In the genomic region with DNA sequence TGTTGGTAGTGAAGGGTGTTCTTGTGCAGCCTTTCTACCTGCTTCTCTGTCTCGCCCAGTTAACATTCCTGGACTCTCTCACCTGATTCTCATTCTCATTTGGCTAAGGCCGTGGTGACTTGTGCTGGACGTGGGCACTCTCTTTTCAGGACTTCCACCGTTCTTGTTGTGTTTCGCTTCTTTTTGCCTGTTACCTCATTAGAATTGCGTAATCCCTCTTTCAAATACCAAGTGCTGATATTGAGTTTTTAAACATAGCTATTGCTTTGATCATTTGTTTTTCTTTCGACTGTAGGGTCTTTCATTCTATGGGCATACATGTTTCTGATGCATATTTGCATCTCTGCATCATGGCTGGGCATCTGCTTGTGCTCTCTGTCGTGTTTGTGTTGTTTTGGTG, we compare ENCODE assay signal across 3 cellular contexts.
TF ChIP-seq lines count a peak whose summit lies in the region.

No MANE protein-coding gene starts in this region.

TF ChIP-seq in A549, 52 proteins besides CTCF, POLR2A, EP300 and RAD21:
- TF ChIP-seq CBX8 (IDR thresholded peaks at IDR 0.05) (no peak), HEYL (CRISPR knock-in tag; IDR thresholded peaks at IDR 0.05) (no peak), CEBPB (IDR thresholded peaks at IDR 0.05) (peak; percentile 64 to 81)
- TF ChIP-seq, protein P1, sequence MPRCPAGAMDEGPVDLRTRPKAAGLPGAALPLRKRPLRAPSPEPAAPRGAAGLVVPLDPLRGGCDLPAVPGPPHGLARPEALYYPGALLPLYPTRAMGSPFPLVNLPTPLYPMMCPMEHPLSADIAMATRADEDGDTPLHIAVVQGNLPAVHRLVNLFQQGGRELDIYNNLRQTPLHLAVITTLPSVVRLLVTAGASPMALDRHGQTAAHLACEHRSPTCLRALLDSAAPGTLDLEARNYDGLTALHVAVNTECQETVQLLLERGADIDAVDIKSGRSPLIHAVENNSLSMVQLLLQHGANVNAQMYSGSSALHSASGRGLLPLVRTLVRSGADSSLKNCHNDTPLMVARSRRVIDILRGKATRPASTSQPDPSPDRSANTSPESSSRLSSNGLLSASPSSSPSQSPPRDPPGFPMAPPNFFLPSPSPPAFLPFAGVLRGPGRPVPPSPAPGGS (IDR thresholded peaks at IDR 0.05): no peak
- TF ChIP-seq, protein P2, sequence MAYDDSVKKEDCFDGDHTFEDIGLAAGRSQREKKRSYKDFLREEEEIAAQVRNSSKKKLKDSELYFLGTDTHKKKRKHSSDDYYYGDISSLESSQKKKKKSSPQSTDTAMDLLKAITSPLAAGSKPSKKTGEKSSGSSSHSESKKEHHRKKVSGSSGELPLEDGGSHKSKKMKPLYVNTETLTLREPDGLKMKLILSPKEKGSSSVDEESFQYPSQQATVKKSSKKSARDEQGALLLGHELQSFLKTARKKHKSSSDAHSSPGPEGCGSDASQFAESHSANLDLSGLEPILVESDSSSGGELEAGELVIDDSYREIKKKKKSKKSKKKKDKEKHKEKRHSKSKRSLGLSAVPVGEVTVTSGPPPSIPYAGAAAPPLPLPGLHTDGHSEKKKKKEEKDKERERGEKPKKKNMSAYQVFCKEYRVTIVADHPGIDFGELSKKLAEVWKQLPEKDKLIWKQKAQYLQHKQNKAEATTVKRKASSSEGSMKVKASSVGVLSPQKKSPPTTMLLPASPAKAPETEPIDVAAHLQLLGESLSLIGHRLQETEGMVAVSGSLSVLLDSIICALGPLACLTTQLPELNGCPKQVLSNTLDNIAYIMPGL (CRISPR knock-in tag; IDR thresholded peaks at IDR 0.05; ENCODE audit: borderline replicate concordance): no peak

TF ChIP-seq in IMR-90, 13 proteins besides CTCF, POLR2A, EP300 and RAD21:
- TF ChIP-seq CEBPB (IDR thresholded peaks at IDR 0.05; ENCODE audit: low read depth, low read length): peak; percentile 97
- no peak for TF ChIP-seq NFE2L2 (IDR thresholded peaks at IDR 0.05; ENCODE audit: low read depth, low read length)
- no peak for TF ChIP-seq SMC3 (IDR thresholded peaks at IDR 0.05; ENCODE audit: low read depth, low read length)
- TF ChIP-seq CHD1 (IDR thresholded peaks at IDR 0.05; ENCODE audit: low read depth, low read length): no peak

TF ChIP-seq in HepG2, 621 proteins besides CTCF, POLR2A, EP300 and RAD21:
- TF ChIP-seq, protein P3, sequence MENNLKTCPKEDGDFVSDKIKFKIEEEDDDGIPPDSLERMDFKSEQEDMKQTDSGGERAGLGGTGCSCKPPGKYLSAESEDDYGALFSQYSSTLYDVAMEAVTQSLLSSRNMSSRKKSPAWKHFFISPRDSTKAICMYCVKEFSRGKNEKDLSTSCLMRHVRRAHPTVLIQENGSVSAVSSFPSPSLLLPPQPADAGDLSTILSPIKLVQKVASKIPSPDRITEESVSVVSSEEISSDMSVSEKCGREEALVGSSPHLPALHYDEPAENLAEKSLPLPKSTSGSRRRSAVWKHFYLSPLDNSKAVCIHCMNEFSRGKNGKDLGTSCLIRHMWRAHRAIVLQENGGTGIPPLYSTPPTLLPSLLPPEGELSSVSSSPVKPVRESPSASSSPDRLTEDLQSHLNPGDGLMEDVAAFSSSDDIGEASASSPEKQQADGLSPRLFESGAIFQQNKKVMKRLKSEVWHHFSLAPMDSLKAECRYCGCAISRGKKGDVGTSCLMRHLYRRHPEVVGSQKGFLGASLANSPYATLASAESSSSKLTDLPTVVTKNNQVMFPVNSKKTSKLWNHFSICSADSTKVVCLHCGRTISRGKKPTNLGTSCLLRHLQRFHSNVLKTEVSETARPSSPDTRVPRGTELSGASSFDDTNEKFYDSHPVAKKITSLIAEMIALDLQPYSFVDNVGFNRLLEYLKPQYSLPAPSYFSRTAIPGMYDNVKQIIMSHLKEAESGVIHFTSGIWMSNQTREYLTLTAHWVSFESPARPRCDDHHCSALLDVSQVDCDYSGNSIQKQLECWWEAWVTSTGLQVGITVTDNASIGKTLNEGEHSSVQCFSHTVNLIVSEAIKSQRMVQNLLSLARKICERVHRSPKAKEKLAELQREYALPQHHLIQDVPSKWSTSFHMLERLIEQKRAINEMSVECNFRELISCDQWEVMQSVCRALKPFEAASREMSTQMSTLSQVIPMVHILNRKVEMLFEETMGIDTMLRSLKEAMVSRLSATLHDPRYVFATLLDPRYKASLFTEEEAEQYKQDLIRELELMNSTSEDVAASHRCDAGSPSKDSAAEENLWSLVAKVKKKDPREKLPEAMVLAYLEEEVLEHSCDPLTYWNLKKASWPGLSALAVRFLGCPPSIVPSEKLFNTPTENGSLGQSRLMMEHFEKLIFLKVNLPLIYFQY (CRISPR knock-in tag; IDR thresholded peaks at IDR 0.05; ENCODE audit: borderline replicate concordance): no peak
- TF ChIP-seq, protein P4, sequence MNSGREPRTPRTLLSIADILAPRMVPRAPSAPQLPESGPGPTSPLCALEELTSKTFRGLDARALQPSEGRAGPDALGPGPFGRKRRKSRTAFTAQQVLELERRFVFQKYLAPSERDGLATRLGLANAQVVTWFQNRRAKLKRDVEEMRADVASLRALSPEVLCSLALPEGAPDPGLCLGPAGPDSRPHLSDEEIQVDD (CRISPR knock-in tag; IDR thresholded peaks at IDR 0.05; ENCODE audit: borderline replicate concordance): no peak
- TF ChIP-seq SP140L (CRISPR knock-in tag; IDR thresholded peaks at IDR 0.05; ENCODE audit: borderline replicate concordance) (no peak), DPF2 (CRISPR knock-in tag; IDR thresholded peaks at IDR 0.05; ENCODE audit: borderline replicate concordance, low read depth) (no peak), ZFP36 (IDR thresholded peaks at IDR 0.05; ENCODE audit: borderline replicate concordance, low read depth, low read length, partially characterized antibody) (no peak), NCOR1 (IDR thresholded peaks at IDR 0.05; ENCODE audit: borderline replicate concordance, low read length) (no peak), CEBPG (CRISPR knock-in tag; IDR thresholded peaks at IDR 0.05) (peak; percentile 60), FOXJ3 (CRISPR knock-in tag; IDR thresholded peaks at IDR 0.05; ENCODE audit: borderline replicate concordance) (no peak), CEBPB (IDR thresholded peaks at IDR 0.05; ENCODE audit: borderline replicate concordance, low read depth, low read length) (peak; percentile 84), ZNF788 (CRISPR knock-in tag; IDR thresholded peaks at IDR 0.05; ENCODE audit: borderline replicate concordance) (no peak), MAFK (conservative IDR thresholded peaks at IDR 0.05 in 1 of 2, IDR thresholded peaks at IDR 0.05 in 1 of 2; ENCODE audit: low read length in 2 of 2) (no peak), CAMTA2 (CRISPR knock-in tag; IDR thresholded peaks at IDR 0.05; ENCODE audit: borderline replicate concordance) (no peak), RELA (CRISPR knock-in tag; IDR thresholded peaks at IDR 0.05) (no peak), ZNF674 (CRISPR knock-in tag; IDR thresholded peaks at IDR 0.05; ENCODE audit: low read depth) (no peak)
- TF ChIP-seq, protein P5, sequence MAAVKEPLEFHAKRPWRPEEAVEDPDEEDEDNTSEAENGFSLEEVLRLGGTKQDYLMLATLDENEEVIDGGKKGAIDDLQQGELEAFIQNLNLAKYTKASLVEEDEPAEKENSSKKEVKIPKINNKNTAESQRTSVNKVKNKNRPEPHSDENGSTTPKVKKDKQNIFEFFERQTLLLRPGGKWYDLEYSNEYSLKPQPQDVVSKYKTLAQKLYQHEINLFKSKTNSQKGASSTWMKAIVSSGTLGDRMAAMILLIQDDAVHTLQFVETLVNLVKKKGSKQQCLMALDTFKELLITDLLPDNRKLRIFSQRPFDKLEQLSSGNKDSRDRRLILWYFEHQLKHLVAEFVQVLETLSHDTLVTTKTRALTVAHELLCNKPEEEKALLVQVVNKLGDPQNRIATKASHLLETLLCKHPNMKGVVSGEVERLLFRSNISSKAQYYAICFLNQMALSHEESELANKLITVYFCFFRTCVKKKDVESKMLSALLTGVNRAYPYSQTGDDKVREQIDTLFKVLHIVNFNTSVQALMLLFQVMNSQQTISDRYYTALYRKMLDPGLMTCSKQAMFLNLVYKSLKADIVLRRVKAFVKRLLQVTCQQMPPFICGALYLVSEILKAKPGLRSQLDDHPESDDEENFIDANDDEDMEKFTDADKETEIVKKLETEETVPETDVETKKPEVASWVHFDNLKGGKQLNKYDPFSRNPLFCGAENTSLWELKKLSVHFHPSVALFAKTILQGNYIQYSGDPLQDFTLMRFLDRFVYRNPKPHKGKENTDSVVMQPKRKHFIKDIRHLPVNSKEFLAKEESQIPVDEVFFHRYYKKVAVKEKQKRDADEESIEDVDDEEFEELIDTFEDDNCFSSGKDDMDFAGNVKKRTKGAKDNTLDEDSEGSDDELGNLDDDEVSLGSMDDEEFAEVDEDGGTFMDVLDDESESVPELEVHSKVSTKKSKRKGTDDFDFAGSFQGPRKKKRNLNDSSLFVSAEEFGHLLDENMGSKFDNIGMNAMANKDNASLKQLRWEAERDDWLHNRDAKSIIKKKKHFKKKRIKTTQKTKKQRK (IDR thresholded peaks at IDR 0.05; ENCODE audit: low read length): no peak
